In the genomic region with DNA sequence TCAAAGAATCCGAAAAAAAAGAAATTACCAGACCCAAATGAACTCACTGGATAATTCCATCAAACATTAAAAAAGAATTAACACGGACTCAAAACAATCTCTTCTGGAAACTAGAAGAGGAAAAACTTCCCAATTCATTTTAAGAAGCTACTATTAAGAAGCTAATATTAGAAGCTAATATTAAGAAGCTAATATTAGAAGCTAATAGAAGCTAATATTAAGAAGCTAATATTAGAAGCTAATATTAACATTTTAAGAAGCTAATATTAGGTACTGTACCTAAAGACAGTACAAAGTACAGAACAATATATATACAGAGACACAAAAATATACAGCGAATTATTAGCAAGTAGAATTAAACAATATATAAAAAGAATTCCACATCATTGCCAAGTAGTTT, we compare ENCODE assay signal across 25 cellular contexts.
"Had no signal": no experiment of that assay in that cellular context is flagged by ENCODE, and none has a peak within 500 bp of the region (broad histone marks: within the 10 kb centered on the region; RNA-seq: fewer than 3 reads in every experiment).

No MANE protein-coding gene starts in this region.

- H3K4me3 ChIP-seq: esophagus muscularis mucosa, gastroesophageal sphincter, heart left ventricle, hepatocyte, lower lobe of right lung, mucosa of descending colon had no signal

- H3K9me3 ChIP-seq: esophagus muscularis mucosa, mucosa of descending colon had no signal

- H3K4me2 ChIP-seq: hepatocyte had no signal

- H3K27me3 ChIP-seq: esophagus muscularis mucosa, foreskin keratinocyte, gastroesophageal sphincter, heart left ventricle, hepatocyte had no signal

- FAIRE-seq: colon, endometrium, endothelial cell of umbilical vein, frontal cortex, kidney had no signal

- ATAC-seq: effector memory CD8-positive, alpha-beta T cell; foreskin keratinocyte; gastroesophageal sphincter; left colon; left lobe of liver; lower lobe of right lung; mucosa of descending colon had no signal

- H3K27ac ChIP-seq: foreskin keratinocyte, hepatocyte, lower lobe of right lung had no signal

- DNase-seq: cortex of kidney; effector CD8-positive, alpha-beta T cell; effector memory CD8-positive, alpha-beta T cell; endodermal cell; foreskin keratinocyte; heart left ventricle; hypothalamus; immature natural killer cell; islet precursor cell; kidney; kidney glomerular epithelial cell; left colon; left ventricle myocardium superior; lower lobe of right lung; mesenchymal stem cell; mucosa of descending colon; naive B cell had no signal

- H3K4me1 ChIP-seq: foreskin keratinocyte, lower lobe of right lung had no signal

- H2AFZ ChIP-seq: hepatocyte had no signal
